In the genomic region with DNA sequence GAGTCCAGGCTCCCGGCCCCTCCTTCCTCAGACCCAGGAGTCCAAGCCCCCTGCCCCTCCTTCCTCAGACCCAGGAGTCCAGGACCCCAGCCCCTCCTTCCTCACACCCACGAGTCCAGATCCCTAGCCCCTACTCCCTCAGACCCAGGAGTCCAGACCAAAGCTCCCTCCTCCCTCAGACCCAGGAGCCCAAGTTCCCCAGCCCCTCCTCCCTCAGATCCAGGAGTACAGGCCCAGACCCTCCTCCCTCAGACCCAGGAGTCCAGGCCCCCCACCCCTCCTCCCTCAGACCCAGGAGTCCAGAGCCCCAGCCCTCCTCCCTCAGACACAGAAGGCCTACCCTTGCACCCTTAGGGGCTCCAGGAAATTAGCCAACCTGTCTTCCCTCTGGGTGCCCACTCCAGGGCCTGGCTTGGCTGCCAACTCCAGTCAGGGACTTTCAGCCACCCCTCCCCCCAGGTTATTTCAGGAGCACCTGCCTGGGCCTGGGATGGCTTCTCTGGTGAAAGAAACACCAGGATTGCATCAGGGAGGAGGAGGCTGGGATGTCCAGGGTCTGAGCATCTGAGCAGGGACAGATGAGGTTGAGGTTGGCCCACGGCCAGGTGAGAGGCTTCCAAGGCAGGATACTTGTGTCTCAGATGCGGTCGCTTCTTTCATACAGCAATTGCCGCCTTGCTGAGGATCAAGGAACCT, we compare ENCODE assay signal across 1 cellular context.
TF ChIP-seq lines count a peak whose summit lies in the region.

FGF21 (plus strand) TSS at position 575 of the 696 bp plus-strand sequence. CDS start 713 bp downstream, outside the sequence.

TF ChIP-seq in HEK293, 187 proteins besides CTCF, POLR2A, EP300 and RAD21 (continued from another document):
- TF ChIP-seq, protein P1, sequence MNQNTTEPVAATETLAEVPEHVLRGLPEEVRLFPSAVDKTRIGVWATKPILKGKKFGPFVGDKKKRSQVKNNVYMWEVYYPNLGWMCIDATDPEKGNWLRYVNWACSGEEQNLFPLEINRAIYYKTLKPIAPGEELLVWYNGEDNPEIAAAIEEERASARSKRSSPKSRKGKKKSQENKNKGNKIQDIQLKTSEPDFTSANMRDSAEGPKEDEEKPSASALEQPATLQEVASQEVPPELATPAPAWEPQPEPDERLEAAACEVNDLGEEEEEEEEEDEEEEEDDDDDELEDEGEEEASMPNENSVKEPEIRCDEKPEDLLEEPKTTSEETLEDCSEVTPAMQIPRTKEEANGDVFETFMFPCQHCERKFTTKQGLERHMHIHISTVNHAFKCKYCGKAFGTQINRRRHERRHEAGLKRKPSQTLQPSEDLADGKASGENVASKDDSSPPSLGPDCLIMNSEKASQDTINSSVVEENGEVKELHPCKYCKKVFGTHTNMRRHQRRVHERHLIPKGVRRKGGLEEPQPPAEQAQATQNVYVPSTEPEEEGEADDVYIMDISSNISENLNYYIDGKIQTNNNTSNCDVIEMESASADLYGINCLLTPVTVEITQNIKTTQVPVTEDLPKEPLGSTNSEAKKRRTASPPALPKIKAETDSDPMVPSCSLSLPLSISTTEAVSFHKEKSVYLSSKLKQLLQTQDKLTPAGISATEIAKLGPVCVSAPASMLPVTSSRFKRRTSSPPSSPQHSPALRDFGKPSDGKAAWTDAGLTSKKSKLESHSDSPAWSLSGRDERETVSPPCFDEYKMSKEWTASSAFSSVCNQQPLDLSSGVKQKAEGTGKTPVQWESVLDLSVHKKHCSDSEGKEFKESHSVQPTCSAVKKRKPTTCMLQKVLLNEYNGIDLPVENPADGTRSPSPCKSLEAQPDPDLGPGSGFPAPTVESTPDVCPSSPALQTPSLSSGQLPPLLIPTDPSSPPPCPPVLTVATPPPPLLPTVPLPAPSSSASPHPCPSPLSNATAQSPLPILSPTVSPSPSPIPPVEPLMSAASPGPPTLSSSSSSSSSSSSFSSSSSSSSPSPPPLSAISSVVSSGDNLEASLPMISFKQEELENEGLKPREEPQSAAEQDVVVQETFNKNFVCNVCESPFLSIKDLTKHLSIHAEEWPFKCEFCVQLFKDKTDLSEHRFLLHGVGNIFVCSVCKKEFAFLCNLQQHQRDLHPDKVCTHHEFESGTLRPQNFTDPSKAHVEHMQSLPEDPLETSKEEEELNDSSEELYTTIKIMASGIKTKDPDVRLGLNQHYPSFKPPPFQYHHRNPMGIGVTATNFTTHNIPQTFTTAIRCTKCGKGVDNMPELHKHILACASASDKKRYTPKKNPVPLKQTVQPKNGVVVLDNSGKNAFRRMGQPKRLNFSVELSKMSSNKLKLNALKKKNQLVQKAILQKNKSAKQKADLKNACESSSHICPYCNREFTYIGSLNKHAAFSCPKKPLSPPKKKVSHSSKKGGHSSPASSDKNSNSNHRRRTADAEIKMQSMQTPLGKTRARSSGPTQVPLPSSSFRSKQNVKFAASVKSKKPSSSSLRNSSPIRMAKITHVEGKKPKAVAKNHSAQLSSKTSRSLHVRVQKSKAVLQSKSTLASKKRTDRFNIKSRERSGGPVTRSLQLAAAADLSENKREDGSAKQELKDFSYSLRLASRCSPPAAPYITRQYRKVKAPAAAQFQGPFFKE (tag by site-specific recombination; IDR thresholded peaks at IDR 0.05; ENCODE audit: borderline replicate concordance): no peak
- TF ChIP-seq SCRT2 (tag by site-specific recombination; IDR thresholded peaks at IDR 0.05) (0 out of 2 replicates have a peak, but pooled peaks have one; percentile 9), ZNF292 (tag by site-specific recombination; IDR thresholded peaks at IDR 0.05; ENCODE audit: borderline replicate concordance, low read depth) (no peak), ZNF157 (tag by site-specific recombination; IDR thresholded peaks at IDR 0.05) (0 out of 2 replicates have a peak, but pooled peaks have one; percentile 22), SP3 (tag by site-specific recombination; IDR thresholded peaks at IDR 0.05) (peak; percentile 50), ZNF133 (tag by site-specific recombination; IDR thresholded peaks at IDR 0.05) (no peak), ZBTB48 (tag by site-specific recombination; IDR thresholded peaks at IDR 0.05) (peak; percentile 49; the same call in 1 of the 2 replicates), ZNF394 (tag by site-specific recombination; IDR thresholded peaks at IDR 0.05; ENCODE audit: borderline replicate concordance) (peak; percentile 69; the same call in 1 of the 2 replicates), ZNF10 (tag by site-specific recombination; IDR thresholded peaks at IDR 0.05) (no peak), ZNF529 (tag by site-specific recombination; IDR thresholded peaks at IDR 0.05; ENCODE audit: insufficient replicate concordance) (no peak), ZBTB17 (tag by site-specific recombination; IDR thresholded peaks at IDR 0.05) (peak; percentile 68), HOXD13 (CRISPR knock-in tag; IDR thresholded peaks at IDR 0.05; ENCODE audit: borderline replicate concordance) (peak; percentile 83; the same call in 1 of the 2 replicates)
- TF ChIP-seq, protein P2, sequence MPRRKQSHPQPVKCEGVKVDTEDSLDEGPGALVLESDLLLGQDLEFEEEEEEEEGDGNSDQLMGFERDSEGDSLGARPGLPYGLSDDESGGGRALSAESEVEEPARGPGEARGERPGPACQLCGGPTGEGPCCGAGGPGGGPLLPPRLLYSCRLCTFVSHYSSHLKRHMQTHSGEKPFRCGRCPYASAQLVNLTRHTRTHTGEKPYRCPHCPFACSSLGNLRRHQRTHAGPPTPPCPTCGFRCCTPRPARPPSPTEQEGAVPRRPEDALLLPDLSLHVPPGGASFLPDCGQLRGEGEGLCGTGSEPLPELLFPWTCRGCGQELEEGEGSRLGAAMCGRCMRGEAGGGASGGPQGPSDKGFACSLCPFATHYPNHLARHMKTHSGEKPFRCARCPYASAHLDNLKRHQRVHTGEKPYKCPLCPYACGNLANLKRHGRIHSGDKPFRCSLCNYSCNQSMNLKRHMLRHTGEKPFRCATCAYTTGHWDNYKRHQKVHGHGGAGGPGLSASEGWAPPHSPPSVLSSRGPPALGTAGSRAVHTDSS (tag by site-specific recombination; IDR thresholded peaks at IDR 0.05): peak; percentile 44; the same call in 1 of the 2 replicates
- TF ChIP-seq, protein P3, sequence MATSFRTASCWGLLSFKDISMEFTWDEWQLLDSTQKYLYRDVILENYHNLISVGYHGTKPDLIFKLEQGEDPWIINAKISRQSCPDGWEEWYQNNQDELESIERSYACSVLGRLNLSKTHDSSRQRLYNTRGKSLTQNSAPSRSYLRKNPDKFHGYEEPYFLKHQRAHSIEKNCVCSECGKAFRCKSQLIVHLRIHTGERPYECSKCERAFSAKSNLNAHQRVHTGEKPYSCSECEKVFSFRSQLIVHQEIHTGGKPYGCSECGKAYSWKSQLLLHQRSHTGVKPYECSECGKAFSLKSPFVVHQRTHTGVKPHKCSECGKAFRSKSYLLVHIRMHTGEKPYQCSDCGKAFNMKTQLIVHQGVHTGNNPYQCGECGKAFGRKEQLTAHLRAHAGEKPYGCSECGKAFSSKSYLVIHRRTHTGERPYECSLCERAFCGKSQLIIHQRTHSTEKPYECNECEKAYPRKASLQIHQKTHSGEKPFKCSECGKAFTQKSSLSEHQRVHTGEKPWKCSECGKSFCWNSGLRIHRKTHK (tag by site-specific recombination; IDR thresholded peaks at IDR 0.05): no peak
